ENCODE assay signal across 1 cellular context in genomic region chr10:79017882-79018550, GRCh38.
A peak's percentile ranks its signal among the peaks of the same experiment; 100 is the strongest.
TF ChIP-seq lines count a peak whose summit lies in the region.

No MANE protein-coding gene starts in this region.

TF ChIP-seq in GM12878, 131 proteins besides CTCF, POLR2A, EP300 and RAD21:
- TF ChIP-seq BHLHE40 (IDR thresholded peaks at IDR 0.05; ENCODE audit: borderline replicate concordance in 1 of 2, low read depth in 2 of 2, low read length in 1 of 2) (no peak), HDAC2 (IDR thresholded peaks at IDR 0.05) (no peak), BCL11A (IDR thresholded peaks at IDR 0.05; ENCODE audit: low read depth, low read length) (no peak), YY1 (IDR thresholded peaks at IDR 0.05; ENCODE audit: low read depth, low read length) (peak; percentile 42; the same call in 1 of the 2 replicates), CEBPB (IDR thresholded peaks at IDR 0.05; ENCODE audit: borderline replicate concordance in 1 of 2, low read depth in 2 of 2, low read length in 2 of 2) (no peak)
TF ChIP-seq in GM12878: peak in this region for 1.
